Comparison of ENCODE assay signal across 8 cellular contexts in genomic region chr12:39442895-39443703, GRCh38. TPM values are rescaled to one million over a fixed set of nuclear protein-coding genes. Genes with fewer than 3 reads are reported as not detected.
DNase-seq lines count a peak whose midpoint lies in the region; ATAC-seq and TF ChIP-seq lines count a peak whose summit lies in the region.

TSS of gene KIF21A (minus strand) at chr12:39443120. CDS start at chr12:39442970, 150 bp downstream.

- H3K4me1 ChIP-seq in GM23248 (ENCODE audit: insufficient read depth) (peaks cover 3% of the 10 kb centered on the region), RWPE2 (ENCODE audit: insufficient read depth, poor library complexity, severe bottlenecking) (peaks cover 5% of the 10 kb centered on the region), neuron (ENCODE audit: insufficient read depth, low read length) (peaks cover 28% of the 10 kb centered on the region), subcutaneous abdominal adipose tissue (ENCODE audit: control insufficient read depth in 5 of 5, insufficient read depth in 5 of 5, low read length in 5 of 5) (peaks cover 0 to 30% (median 15%) of the 10 kb centered on the region in 5 donors)

- peak; percentile 90 for ATAC-seq in RWPE2 (ENCODE audit: low read depth)

- 0 out of 2 replicates have a peak, but pooled peaks cover 7% of the 10 kb centered on the region for H3F3A ChIP-seq in GM23248 (ENCODE audit: insufficient read depth)

- no peaks in the 10 kb centered on the region for H3K79me2 ChIP-seq in GM23248 (ENCODE audit: insufficient read depth)

- no peaks in the 10 kb centered on the region for H4K20me1 ChIP-seq in GM23248 (ENCODE audit: insufficient read depth)

- H3K36me3 ChIP-seq in GM23248 (ENCODE audit: low read depth) (no peaks in the 10 kb centered on the region), RWPE2 (ENCODE audit: low read depth) (no peaks in the 10 kb centered on the region), neuron (ENCODE audit: insufficient read depth, low read length) (no peaks in the 10 kb centered on the region), subcutaneous abdominal adipose tissue (ENCODE audit: control insufficient read depth in 5 of 5, insufficient read depth in 5 of 5, low read length in 5 of 5) (no peaks in the 10 kb centered on the region)

- H3K9ac ChIP-seq in GM23248: peak within 1 kb of the TSS; percentile 80
- H3K9ac ChIP-seq in subcutaneous abdominal adipose tissue (ENCODE audit: low read length in 5 of 5): peak within 1 kb of the TSS; percentile 60 to 89 (median 74)

- 0 to 1% methylated on average over 57 to 73 of the region's 91 CpGs for WGBS in GM23248 (ENCODE audit: low coverage in 1 of 2, low lambda C conversion rate in 2 of 2, missing lambda C conversion rate in 2 of 2), 2 experiments

- in situ Hi-C loops in GM23248 (cut with MboI): no loop called here

- H3K9me3 ChIP-seq in GM23248 (ENCODE audit: low read depth): no peaks in the 10 kb centered on the region
- H3K9me3 ChIP-seq in RWPE2 (ENCODE audit: severe bottlenecking): no peaks in the 10 kb centered on the region
- no peaks in the 10 kb centered on the region for H3K9me3 ChIP-seq in neuron (ENCODE audit: low read length)
- H3K9me3 ChIP-seq in subcutaneous abdominal adipose tissue (ENCODE audit: control insufficient read depth in 5 of 5, low read length in 5 of 5): no peaks in the 10 kb centered on the region

- peak within 1 kb of the TSS; percentile 100 for H3K4me2 ChIP-seq in GM23248 (ENCODE audit: unreplicated experiment)

- H3K4me3 ChIP-seq in GM23248 (peak within 1 kb of the TSS; percentile 82), RWPE2 (ENCODE audit: severe bottlenecking) (peak within 1 kb of the TSS; percentile 76), neuron (ENCODE audit: low read length) (peak within 1 kb of the TSS; percentile 100), subcutaneous abdominal adipose tissue (ENCODE audit: low read depth in 1 of 5, low read length in 5 of 5) (peak within 1 kb of the TSS; percentile 69 to 87 (median 80))

- TF ChIP-seq CTCF in RWPE2 (IDR thresholded peaks at IDR 0.05; ENCODE audit: poor library complexity, severe bottlenecking): peak; percentile 52

- H3K9me2 ChIP-seq in GM23248 (ENCODE audit: insufficient read depth): no peaks in the 10 kb centered on the region

- H3K27me3 ChIP-seq in GM23248 (replicated peaks; ENCODE audit: insufficient read depth) (no peaks in the 10 kb centered on the region), RWPE2 (ENCODE audit: insufficient read depth, poor library complexity, severe bottlenecking) (no peaks in the 10 kb centered on the region), neuron (ENCODE audit: insufficient read depth, low read length) (no peaks in the 10 kb centered on the region), subcutaneous abdominal adipose tissue (ENCODE audit: control insufficient read depth in 5 of 5, insufficient read depth in 4 of 5, low read length in 5 of 5) (no peaks in the 10 kb centered on the region)

- H3K27ac ChIP-seq in GM23248: peak within 1 kb of the TSS; percentile 46
- peak within 1 kb of the TSS; percentile 72 for H3K27ac ChIP-seq in RWPE2 (ENCODE audit: poor library complexity, severe bottlenecking)
- peak within 1 kb of the TSS; percentile 86 for H3K27ac ChIP-seq in subcutaneous abdominal adipose tissue (ENCODE audit: low read depth, low read length)

- DNase-seq in EL (peak; percentile 94), GM23248 (peak; percentile 97), LHCN-M2 (ENCODE audit: low read depth) (peak; percentile 78), RWPE2 (ENCODE audit: low spot score) (peak; percentile 89), foreskin melanocyte (peak; percentile 80)
- DNase-seq in activated gamma-delta T cell treated with anti-CD3 and anti-CD28 coated beads, Interleukin-2, amount 50 U/mL, for 16 hours (ENCODE audit: low read depth): peak; percentile 80

- peak within 1 kb of the TSS; percentile 96 for H2AFZ ChIP-seq in GM23248
- peak within 1 kb of the TSS; percentile 44 for H2AFZ ChIP-seq in neuron (ENCODE audit: low read depth, low read length)

RNA-seq across cellular contexts. Expression of gene KIF21A, which starts in this region (rescaled TPM):
- total RNA-seq in GM23248 (2014; rRNA removed; shearing (Covaris generic)): 2.4 and 3.7 TPM in 2 replicates
- 1.1 and 1.4 TPM in 2 replicates for polyA plus RNA-seq in GM23248 (2016; fragmentation: Nextera tagmentation; extraction: Ambion mirVana)
- 2.7 and 2.8 TPM in 2 replicates for total RNA-seq in LHCN-M2 (2014; rRNA removed)
- 0.92 TPM for polyA plus RNA-seq in LHCN-M2 (2012)

Comparison
In these comparisons a context has a peak if more than half of its experiments do, and no peak if none do; other contexts are left out.
1. Peak in every context shown above with its lines: DNase-seq, ATAC-seq, H3K4me3 ChIP-seq and H3K27ac ChIP-seq.